1 cellular context compared by ENCODE assay signal in genomic region chr1:156623946-156624813, GRCh38.
TF ChIP-seq lines count a peak whose summit lies in the region.

No MANE protein-coding gene starts in this region.

TF ChIP-seq in WTC11, 78 proteins besides CTCF, POLR2A, EP300 and RAD21 (continued from another document and continues in another):
- TF ChIP-seq, protein P1, sequence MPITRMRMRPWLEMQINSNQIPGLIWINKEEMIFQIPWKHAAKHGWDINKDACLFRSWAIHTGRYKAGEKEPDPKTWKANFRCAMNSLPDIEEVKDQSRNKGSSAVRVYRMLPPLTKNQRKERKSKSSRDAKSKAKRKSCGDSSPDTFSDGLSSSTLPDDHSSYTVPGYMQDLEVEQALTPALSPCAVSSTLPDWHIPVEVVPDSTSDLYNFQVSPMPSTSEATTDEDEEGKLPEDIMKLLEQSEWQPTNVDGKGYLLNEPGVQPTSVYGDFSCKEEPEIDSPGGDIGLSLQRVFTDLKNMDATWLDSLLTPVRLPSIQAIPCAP (CRISPR knock-in tag; IDR thresholded peaks at IDR 0.05): peak; percentile 50; the same call in 1 of the 2 replicates
- TF ChIP-seq NFATC4 (CRISPR knock-in tag; IDR thresholded peaks at IDR 0.05) (no peak), FOXP1 (CRISPR knock-in tag; IDR thresholded peaks at IDR 0.05; ENCODE audit: borderline replicate concordance) (peak; percentile 87), ZNF425 (CRISPR knock-in tag; conservative IDR thresholded peaks at IDR 0.05) (no peak), PRDM15 (CRISPR knock-in tag; IDR thresholded peaks at IDR 0.05) (no peak), MXD4 (CRISPR knock-in tag; IDR thresholded peaks at IDR 0.05; ENCODE audit: borderline replicate concordance) (no peak), SP1 (CRISPR knock-in tag; conservative IDR thresholded peaks at IDR 0.05) (no peak), HMGXB4 (CRISPR knock-in tag; IDR thresholded peaks at IDR 0.05) (peak; percentile 73), CREM (CRISPR knock-in tag; IDR thresholded peaks at IDR 0.05) (0 out of 2 replicates have a peak, but pooled peaks have one; percentile 37), FOXJ3 (CRISPR knock-in tag; IDR thresholded peaks at IDR 0.05; ENCODE audit: borderline replicate concordance) (no peak), KAT7 (CRISPR knock-in tag; IDR thresholded peaks at IDR 0.05; ENCODE audit: borderline replicate concordance) (peak; percentile 81; the same call in 1 of the 2 replicates), TCF7 (CRISPR knock-in tag; IDR thresholded peaks at IDR 0.05; ENCODE audit: low read depth) (no peak), ZNF396 (CRISPR knock-in tag; IDR thresholded peaks at IDR 0.05; ENCODE audit: borderline replicate concordance) (no peak), FOXK1 (CRISPR knock-in tag; IDR thresholded peaks at IDR 0.05) (peak; percentile 81; the same call in 1 of the 2 replicates), SMAD4 (CRISPR knock-in tag; IDR thresholded peaks at IDR 0.05) (no peak), EMX1 (CRISPR knock-in tag; IDR thresholded peaks at IDR 0.05) (no peak), ZBTB21 (CRISPR knock-in tag; IDR thresholded peaks at IDR 0.05; ENCODE audit: borderline replicate concordance) (no peak), CREB1 (CRISPR knock-in tag; IDR thresholded peaks at IDR 0.05) (no peak; the same call in 1 of the 2 replicates), ZNF671 (CRISPR knock-in tag; IDR thresholded peaks at IDR 0.05) (no peak), OVOL2 (CRISPR knock-in tag; IDR thresholded peaks at IDR 0.05; ENCODE audit: borderline replicate concordance) (no peak), JAZF1 (CRISPR knock-in tag; IDR thresholded peaks at IDR 0.05) (no peak), ZNF232 (CRISPR knock-in tag; IDR thresholded peaks at IDR 0.05) (no peak), ATF6 (CRISPR knock-in tag; IDR thresholded peaks at IDR 0.05) (no peak), TP53 (CRISPR knock-in tag; IDR thresholded peaks at IDR 0.05) (no peak), GRHL2 (CRISPR knock-in tag; IDR thresholded peaks at IDR 0.05; ENCODE audit: insufficient replicate concordance, severe bottlenecking) (no peak), MYBL2 (CRISPR knock-in tag; IDR thresholded peaks at IDR 0.05) (peak; percentile 84), AFF4 (CRISPR knock-in tag; IDR thresholded peaks at IDR 0.05; ENCODE audit: borderline replicate concordance) (no peak), ZNF416 (CRISPR knock-in tag; IDR thresholded peaks at IDR 0.05) (no peak), SOX15 (CRISPR knock-in tag; IDR thresholded peaks at IDR 0.05) (no peak), ELF4 (CRISPR knock-in tag; IDR thresholded peaks at IDR 0.05; ENCODE audit: low read depth) (peak; percentile 84; the same call in 1 of the 2 replicates), ZNF512 (CRISPR knock-in tag; IDR thresholded peaks at IDR 0.05; ENCODE audit: borderline replicate concordance) (no peak), ESRRA (CRISPR knock-in tag; IDR thresholded peaks at IDR 0.05; ENCODE audit: borderline replicate concordance) (0 out of 2 replicates have a peak, but pooled peaks have one; percentile 59)
- TF ChIP-seq, protein P2, sequence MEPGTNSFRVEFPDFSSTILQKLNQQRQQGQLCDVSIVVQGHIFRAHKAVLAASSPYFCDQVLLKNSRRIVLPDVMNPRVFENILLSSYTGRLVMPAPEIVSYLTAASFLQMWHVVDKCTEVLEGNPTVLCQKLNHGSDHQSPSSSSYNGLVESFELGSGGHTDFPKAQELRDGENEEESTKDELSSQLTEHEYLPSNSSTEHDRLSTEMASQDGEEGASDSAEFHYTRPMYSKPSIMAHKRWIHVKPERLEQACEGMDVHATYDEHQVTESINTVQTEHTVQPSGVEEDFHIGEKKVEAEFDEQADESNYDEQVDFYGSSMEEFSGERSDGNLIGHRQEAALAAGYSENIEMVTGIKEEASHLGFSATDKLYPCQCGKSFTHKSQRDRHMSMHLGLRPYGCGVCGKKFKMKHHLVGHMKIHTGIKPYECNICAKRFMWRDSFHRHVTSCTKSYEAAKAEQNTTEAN (CRISPR knock-in tag; IDR thresholded peaks at IDR 0.05): peak; percentile 68; the same call in 1 of the 2 replicates
- TF ChIP-seq, protein P3, sequence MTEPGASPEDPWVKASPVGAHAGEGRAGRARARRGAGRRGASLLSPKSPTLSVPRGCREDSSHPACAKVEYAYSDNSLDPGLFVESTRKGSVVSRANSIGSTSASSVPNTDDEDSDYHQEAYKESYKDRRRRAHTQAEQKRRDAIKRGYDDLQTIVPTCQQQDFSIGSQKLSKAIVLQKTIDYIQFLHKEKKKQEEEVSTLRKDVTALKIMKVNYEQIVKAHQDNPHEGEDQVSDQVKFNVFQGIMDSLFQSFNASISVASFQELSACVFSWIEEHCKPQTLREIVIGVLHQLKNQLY (CRISPR knock-in tag; IDR thresholded peaks at IDR 0.05): no peak
- TF ChIP-seq, protein P4, sequence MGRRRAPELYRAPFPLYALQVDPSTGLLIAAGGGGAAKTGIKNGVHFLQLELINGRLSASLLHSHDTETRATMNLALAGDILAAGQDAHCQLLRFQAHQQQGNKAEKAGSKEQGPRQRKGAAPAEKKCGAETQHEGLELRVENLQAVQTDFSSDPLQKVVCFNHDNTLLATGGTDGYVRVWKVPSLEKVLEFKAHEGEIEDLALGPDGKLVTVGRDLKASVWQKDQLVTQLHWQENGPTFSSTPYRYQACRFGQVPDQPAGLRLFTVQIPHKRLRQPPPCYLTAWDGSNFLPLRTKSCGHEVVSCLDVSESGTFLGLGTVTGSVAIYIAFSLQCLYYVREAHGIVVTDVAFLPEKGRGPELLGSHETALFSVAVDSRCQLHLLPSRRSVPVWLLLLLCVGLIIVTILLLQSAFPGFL (CRISPR knock-in tag; IDR thresholded peaks at IDR 0.05; ENCODE audit: borderline replicate concordance): no peak
- TF ChIP-seq, protein P5, sequence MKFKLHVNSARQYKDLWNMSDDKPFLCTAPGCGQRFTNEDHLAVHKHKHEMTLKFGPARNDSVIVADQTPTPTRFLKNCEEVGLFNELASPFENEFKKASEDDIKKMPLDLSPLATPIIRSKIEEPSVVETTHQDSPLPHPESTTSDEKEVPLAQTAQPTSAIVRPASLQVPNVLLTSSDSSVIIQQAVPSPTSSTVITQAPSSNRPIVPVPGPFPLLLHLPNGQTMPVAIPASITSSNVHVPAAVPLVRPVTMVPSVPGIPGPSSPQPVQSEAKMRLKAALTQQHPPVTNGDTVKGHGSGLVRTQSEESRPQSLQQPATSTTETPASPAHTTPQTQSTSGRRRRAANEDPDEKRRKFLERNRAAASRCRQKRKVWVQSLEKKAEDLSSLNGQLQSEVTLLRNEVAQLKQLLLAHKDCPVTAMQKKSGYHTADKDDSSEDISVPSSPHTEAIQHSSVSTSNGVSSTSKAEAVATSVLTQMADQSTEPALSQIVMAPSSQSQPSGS (CRISPR knock-in tag; IDR thresholded peaks at IDR 0.05; ENCODE audit: borderline replicate concordance, low read depth): 0 out of 2 replicates have a peak, but pooled peaks have one; percentile 17
